ENCODE assay signal across 10 cellular contexts in genomic region chr2:28445448-28446258, GRCh38. TPM values are rescaled to one million over a fixed set of nuclear protein-coding genes. Genes with fewer than 3 reads are reported as not detected.
DNase-seq lines count a peak whose midpoint lies in the region; ATAC-seq and TF ChIP-seq lines count a peak whose summit lies in the region.
"Had no signal": no experiment of that assay in that cellular context is flagged by ENCODE, and none has a peak within 500 bp of the region (broad histone marks: within the 10 kb centered on the region; RNA-seq: fewer than 3 reads in every experiment).

No MANE protein-coding gene starts in this region.

- ATAC-seq in activated CD4-positive, CD25-positive, alpha-beta regulatory T cell treated with anti-CD3 and anti-CD28 coated beads, Interleukin-2, amount 50 U/mL, for 24 hours: peak; percentile 80

- no peak for DNase-seq in activated CD4-positive, CD25-positive, alpha-beta regulatory T cell treated with anti-CD3 and anti-CD28 coated beads, Interleukin-2, amount 50 U/mL, for 72 hours
- DNase-seq in activated CD4-positive, alpha-beta T cell treated with anti-CD3 and anti-CD28 coated beads, Interleukin-2, amount 50 U/mL, for 48 hours: peak; percentile 67 to 75
- peak; percentile 89 for DNase-seq in fibroblast of villous mesenchyme (ENCODE audit: low read depth)
- peak; percentile 42 to 63 for DNase-seq in stimulated activated CD8-positive, alpha-beta memory T cell treated with anti-CD3 and anti-CD28 coated beads, Interleukin-15, amount 100 ng/mL, for 48 hours (ENCODE audit: low read depth in 2 of 2)
- DNase-seq in inferior parietal cortex (ENCODE audit: extremely low spot score): no peak
- DNase-seq in D341Med (ENCODE audit: low spot score): no peak
- no peak for DNase-seq in NCI-H82 (lab: John Stamatoyannopoulos, UW)
- DNase-seq: CD4-positive, CD25-positive, alpha-beta regulatory T cell had no signal

- TF ChIP-seq CTCF in fibroblast of villous mesenchyme (IDR thresholded peaks at IDR 0.05; ENCODE audit: insufficient read depth, low read depth, low read length): no peak

- H3K4me3 ChIP-seq in fibroblast of villous mesenchyme (ENCODE audit: low read depth, low read length): no peak overlapping the region
- H3K4me3 ChIP-seq: lung had no signal

RNA-seq across cellular contexts. Expression of gene PLB1, which starts 50.2 kb away (rescaled TPM):
- 0.32 and 3.0 TPM in 2 replicates for total RNA-seq in fibroblast of villous mesenchyme

RNA-seq across cellular contexts. Expression of gene FOSL2, which starts 53.0 kb away (rescaled TPM):
- total RNA-seq in fibroblast of villous mesenchyme: 42.5 and 81.6 TPM in 2 replicates

Comparison
In these comparisons a context has a peak if more than half of its experiments do, and no peak if none do; other contexts are left out.
1. DNase-seq: peak in activated CD4-positive, alpha-beta T cell treated with anti-CD3 and anti-CD28 coated beads, Interleukin-2, amount 50 U/mL, for 48 hours (2 of 2), fibroblast of villous mesenchyme (single experiment) and stimulated activated CD8-positive, alpha-beta memory T cell treated with anti-CD3 and anti-CD28 coated beads, Interleukin-15, amount 100 ng/mL, for 48 hours (2 of 2); none in activated CD4-positive, CD25-positive, alpha-beta regulatory T cell treated with anti-CD3 and anti-CD28 coated beads, Interleukin-2, amount 50 U/mL, for 72 hours (single experiment), inferior parietal cortex (single experiment), D341Med (single experiment) and NCI-H82 (single experiment).